ENCODE assay signal across 20 cellular contexts in the genomic region with DNA sequence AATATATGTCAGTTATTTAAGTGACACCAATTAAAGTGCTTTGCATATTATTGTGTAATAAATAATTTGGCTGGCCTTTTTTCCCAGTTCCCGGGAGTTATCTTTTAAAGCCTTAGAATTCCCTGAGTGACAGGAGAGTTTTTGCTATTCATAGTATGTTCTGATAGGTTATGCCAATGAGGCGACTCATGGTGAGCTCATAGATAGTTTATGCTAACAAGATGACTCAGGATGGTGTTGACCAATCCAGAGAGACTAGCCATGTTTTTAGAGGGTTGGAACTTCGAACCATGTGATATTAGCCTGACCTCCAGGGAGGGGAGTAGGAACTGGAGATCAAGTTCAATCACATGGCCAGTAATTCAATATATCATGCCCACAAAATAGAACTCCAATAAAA.
DNase-seq lines count a peak whose midpoint lies in the region; ATAC-seq, FAIRE-seq and TF ChIP-seq lines count a peak whose summit lies in the region.
"Had no signal": no experiment of that assay in that cellular context is flagged by ENCODE, and none has a peak within 500 bp of the region (broad histone marks: within the 10 kb centered on the region; RNA-seq: fewer than 3 reads in every experiment).

No MANE protein-coding gene starts in this region.

- TF ChIP-seq CTCF in bronchial epithelial cell (IDR thresholded peaks at IDR 0.05; ENCODE audit: insufficient read depth, low read length, severe bottlenecking) (no peak), lower leg skin (IDR thresholded peaks at IDR 0.05) (no peak)

- H3K4me3 ChIP-seq in bronchial epithelial cell (ENCODE audit: low read depth, low read length) (no peak overlapping the region), lower leg skin (ENCODE audit: low read depth, poor library complexity, severe bottlenecking) (no peak overlapping the region)
- H3K4me3 ChIP-seq: K562 had no signal

- DNase-seq in EH (ENCODE audit: low read depth) (peak; percentile 45), LHCN-M2 (ENCODE audit: low read depth) (peak; percentile 66), bronchial epithelial cell (ENCODE audit: low read depth) (peak; percentile 28), kidney tubule cell (ENCODE audit: low spot score) (peak; percentile 43), lower leg skin (ENCODE audit: low spot score in 2 of 2) (no peak), NCI-H2029 (lab: John Stamatoyannopoulos, UW) (no peak), posterior vena cava (ENCODE audit: low spot score) (no peak)
- DNase-seq: activated B cell treated with CpG ODN at 0.5 μM for 24 hours; activated CD4-positive, alpha-beta T cell treated with anti-CD3 and anti-CD28 coated beads, Interleukin-2, amount 50 U/mL, for 48 hours; activated effector memory CD4-positive, alpha-beta T cell treated with anti-CD3 and anti-CD28 coated beads, Interleukin-2, amount 50 U/mL, for 16 hours; CD4-positive, CD25-positive, alpha-beta regulatory T cell; left colon; MV-4-11; NCI-H187 treated with DMSO at 0.1 percent for 48 hours; SK-N-SH; stimulated activated CD4-positive, alpha-beta T cell treated with anti-CD3 and anti-CD28 coated beads, Interleukin-1b, Interleukin-23, amount 100 ng/mL, for 48 hours had no signal

- intact Hi-C loops in lower leg skin (cut with DNase I; ENCODE audit: low total_unique reads): no loop called here
- intact Hi-C loops in posterior vena cava (cut with DNase I): no loop called here

- no peak for ATAC-seq in GM19455 (IDR thresholded peaks at IDR 0.05; ENCODE audit: unreplicated experiment)
- ATAC-seq: K562; left colon; Panc1; stimulated activated memory B cell treated with anti-CD40 and anti-IgM and Interleukin-4, amounts not matched to agents 10 μg/mL and 1 μg/mL and 100 μg/mL, for 72 hours had no signal

- FAIRE-seq in bronchial epithelial cell (lab: Jason Lieb, UNC): no peak
- FAIRE-seq: K562 had no signal

- 84 to 86% methylated on average over 3 of the region's 3 CpGs for WGBS in lower leg skin, 2 donors

- no peak for TF ChIP-seq POLR2A in lower leg skin (IDR thresholded peaks at IDR 0.05)

- no peaks in the 10 kb centered on the region for H3K27me3 ChIP-seq in bronchial epithelial cell (ENCODE audit: control insufficient read depth, insufficient read depth, low read length)

- no peaks in the 10 kb centered on the region for H3K36me3 ChIP-seq in bronchial epithelial cell (ENCODE audit: control insufficient read depth, insufficient read depth, low read length)

Comparison
In these comparisons a context has a peak if more than half of its experiments do, and no peak if none do; other contexts are left out.
1. DNase-seq: peak in EH (single experiment), LHCN-M2 (single experiment), bronchial epithelial cell (single experiment) and kidney tubule cell (single experiment); none in lower leg skin (0 of 2), NCI-H2029 (single experiment) and posterior vena cava (single experiment).